Comparison of ENCODE assay signal across 9 cellular contexts in the genomic region with DNA sequence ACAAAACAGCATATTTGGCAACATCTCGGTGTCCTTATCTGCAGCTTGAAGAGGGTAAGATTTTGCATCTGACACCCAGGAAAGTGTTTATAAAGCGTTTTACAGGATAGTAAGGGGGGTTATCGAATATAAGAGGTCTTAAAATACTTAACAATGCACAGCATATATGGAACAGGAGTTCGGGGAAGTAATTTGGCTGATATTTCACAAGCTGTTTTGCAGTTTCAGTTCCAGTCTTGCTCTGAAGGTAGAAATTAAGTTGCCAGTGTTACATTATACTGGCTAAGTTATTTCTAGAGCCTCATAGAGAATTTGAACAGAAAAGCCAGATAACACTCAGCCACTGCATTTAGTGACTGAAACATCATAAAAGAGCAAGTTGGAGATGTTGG. TPM values are rescaled to one million over a fixed set of nuclear protein-coding genes. Genes with fewer than 3 reads are reported as not detected.
DNase-seq lines count a peak whose midpoint lies in the region; ATAC-seq and TF ChIP-seq lines count a peak whose summit lies in the region.
"Had no signal": no experiment of that assay in that cellular context is flagged by ENCODE, and none has a peak within 500 bp of the region (broad histone marks: within the 10 kb centered on the region; RNA-seq: fewer than 3 reads in every experiment).

No MANE protein-coding gene starts in this region.

- ATAC-seq in GM21786 (IDR thresholded peaks at IDR 0.05; ENCODE audit: unreplicated experiment) = peak; percentile 18
- no peak for ATAC-seq in activated CD8-positive, alpha-beta T cell treated with anti-CD3 and anti-CD28 coated beads, Interleukin-2, amount 10 ng/mL, durations not matched to agents 7 days and 5 days
- no peak for ATAC-seq in GM18517 (IDR thresholded peaks at IDR 0.05; ENCODE audit: unreplicated experiment)
- no peak for ATAC-seq in gastrocnemius medialis

- H3K4me1 ChIP-seq in gastrocnemius medialis = peaks cover 19 to 29% of the 10 kb centered on the region in 2 donors

- H3K4me3 ChIP-seq in gastrocnemius medialis = peak overlapping the region in 1 of 4 donors; percentile 87

- DNase-seq in activated CD8-positive, alpha-beta T cell treated with anti-CD3 and anti-CD28 coated beads, Interleukin-2, amount 10 ng/mL, durations not matched to agents 7 days and 5 days = no peak
- DNase-seq in medulla oblongata (ENCODE audit: extremely low spot score) (peak; percentile 72), gastrocnemius medialis (no peak), SKM-1 treated with dmso at 0.1 percent for 144 hours (lab: John Stamatoyannopoulos, UW; ENCODE audit: unreplicated experiment) (no peak)
- no peak for DNase-seq in central memory CD4-positive, alpha-beta T cell
- DNase-seq: left cardiac atrium had no signal

- no peak for TF ChIP-seq POLR2A in gastrocnemius medialis (IDR thresholded peaks at IDR 0.05)

- peaks cover 5% of the 10 kb centered on the region for H3K36me3 Mint-ChIP-seq in activated CD8-positive, alpha-beta T cell treated with anti-CD3 and anti-CD28 coated beads, Interleukin-2, amount 10 ng/mL, durations not matched to agents 7 days and 5 days (ENCODE audit: low read depth)

- no peaks in the 10 kb centered on the region for H3K9me3 ChIP-seq in gastrocnemius medialis

- H3K27ac Mint-ChIP-seq in activated CD8-positive, alpha-beta T cell treated with anti-CD3 and anti-CD28 coated beads, Interleukin-2, amount 10 ng/mL, durations not matched to agents 7 days and 5 days = peak overlapping the region; percentile 80

- H3K36me3 ChIP-seq in gastrocnemius medialis = no peaks in the 10 kb centered on the region

- H3K4me3 Mint-ChIP-seq in activated CD8-positive, alpha-beta T cell treated with anti-CD3 and anti-CD28 coated beads, Interleukin-2, amount 10 ng/mL, durations not matched to agents 7 days and 5 days = peak overlapping the region; percentile 84

- H3K27me3 Mint-ChIP-seq in activated CD8-positive, alpha-beta T cell treated with anti-CD3 and anti-CD28 coated beads, Interleukin-2, amount 10 ng/mL, durations not matched to agents 7 days and 5 days (ENCODE audit: low read depth) = peaks cover 3% of the 10 kb centered on the region

- POLR2A ChIA-PET in activated CD8-positive, alpha-beta T cell treated with anti-CD3 and anti-CD28 coated beads, Interleukin-2, amount 10 ng/mL, durations not matched to agents 7 days and 5 days (lab: Charles Lee) = no interaction called here

- H3K27ac ChIP-seq in 22Rv1 = peak overlapping the region; percentile 71
- H3K27ac ChIP-seq in gastrocnemius medialis = peak overlapping the region in 2 of 4 donors; percentile 86 to 95

- in situ Hi-C loops in gastrocnemius medialis (cut with MboI; ENCODE audit: low sequenced_read_pairs in 4 of 4) = loop anchor here in 3 of 4 donors (5.0 to 25.0 kb wide), 2 partner anchors 211 to 671 kb away; partner anchors contain the start of gene NEMF (in 2 of the 3)

- H3K9me3 Mint-ChIP-seq in activated CD8-positive, alpha-beta T cell treated with anti-CD3 and anti-CD28 coated beads, Interleukin-2, amount 10 ng/mL, durations not matched to agents 7 days and 5 days (ENCODE audit: insufficient read depth) = no peaks in the 10 kb centered on the region

- H3K4me1 Mint-ChIP-seq in activated CD8-positive, alpha-beta T cell treated with anti-CD3 and anti-CD28 coated beads, Interleukin-2, amount 10 ng/mL, durations not matched to agents 7 days and 5 days (ENCODE audit: low read depth) = peaks cover 42% of the 10 kb centered on the region

- TF ChIP-seq CTCF in 22Rv1 (IDR thresholded peaks at IDR 0.05) (no peak), gastrocnemius medialis (IDR thresholded peaks at IDR 0.05 in 4 of 5, conservative IDR thresholded peaks at IDR 0.05 in 1 of 5) (no peak)

- H3K27me3 ChIP-seq in gastrocnemius medialis = no peaks in the 10 kb centered on the region

- intact Hi-C loops in gastrocnemius medialis (cut with DNase I; ENCODE audit: low total_unique reads) = loop anchor here (2.0 to 10.0 kb wide), 7 partner anchors 134 to 669 kb away; partner anchors contain the start of genes CDKL1, DMAC2L, L2HGDH and SAV1

- CTCF ChIA-PET in activated CD8-positive, alpha-beta T cell treated with anti-CD3 and anti-CD28 coated beads, Interleukin-2, amount 10 ng/mL, durations not matched to agents 7 days and 5 days (lab: Charles Lee) = interaction anchor here (0.8 to 3.0 kb wide), 4 partner anchors 10 to 213 kb away, joined by 3 to 31 read pairs (median 4); no protein-coding TSS in a partner anchor

RNA-seq across cellular contexts. Expression of gene MAP4K5, which starts 0.9 kb away (rescaled TPM):
- 10 to 100 TPM; 28.3 to 28.6 TPM for total RNA-seq in activated CD8-positive, alpha-beta T cell treated with anti-CD3 and anti-CD28 coated beads, Interleukin-2, amount 10 ng/mL, durations not matched to agents 7 days and 5 days
- 10 to 100 TPM; 35.3 to 63.9 (median 47.1) TPM for total RNA-seq in gastrocnemius medialis

RNA-seq across cellular contexts. Expression of gene ATL1, which starts 26.6 kb away (rescaled TPM):
- total RNA-seq in activated CD8-positive, alpha-beta T cell treated with anti-CD3 and anti-CD28 coated beads, Interleukin-2, amount 10 ng/mL, durations not matched to agents 7 days and 5 days = 1 to 10 TPM; 1.4 to 1.5 TPM
- 1 to 10 TPM in 1 of 4 donors, under 1 TPM in 3; 0.15 to 1.3 (median 0.58) TPM for total RNA-seq in gastrocnemius medialis
